ENCODE assay signal across 10 cellular contexts in genomic region chr1:181092056-181092455, GRCh38. TPM values are rescaled to one million over a fixed set of nuclear protein-coding genes. Genes with fewer than 3 reads are reported as not detected.
A peak's percentile ranks its signal among the peaks of the same experiment; 100 is the strongest.
DNase-seq lines count a peak whose midpoint lies in the region; ATAC-seq and TF ChIP-seq lines count a peak whose summit lies in the region.
"Had no signal": no experiment of that assay in that cellular context is flagged by ENCODE, and none has a peak within 500 bp of the region (broad histone marks: within the 10 kb centered on the region; RNA-seq: fewer than 3 reads in every experiment).

No MANE protein-coding gene starts in this region.

- DNase-seq in heart right ventricle (no peak), left ventricle myocardium superior (no peak), foreskin fibroblast (no peak), upper lobe of right lung (no peak), KBM-7 (no peak), NCI-H526 (lab: John Stamatoyannopoulos, UW) (no peak)
- no peak for DNase-seq in activated CD8-positive, alpha-beta T cell treated with anti-CD3 and anti-CD28 coated beads for 36 hours
- DNase-seq: DMS53, NCI-H1694 treated with DMSO at 0.1 percent for 48 hours had no signal

- H3K36me3 ChIP-seq in heart right ventricle (peaks cover 0 to 27% (median 0%) of the 10 kb centered on the region in 9 donors), upper lobe of right lung (peaks cover 11% of the 10 kb centered on the region)

- no peaks in the 10 kb centered on the region for H3K9me3 Mint-ChIP-seq in activated CD8-positive, alpha-beta T cell treated with anti-CD3 and anti-CD28 coated beads for 36 hours

- ATAC-seq in heart right ventricle = no peak
- no peak for ATAC-seq in left ventricle myocardium superior
- ATAC-seq in activated CD8-positive, alpha-beta T cell treated with anti-CD3 and anti-CD28 coated beads for 36 hours = no peak
- ATAC-seq in upper lobe of right lung = no peak
- no peak for ATAC-seq in GM19035 (IDR thresholded peaks at IDR 0.05; ENCODE audit: unreplicated experiment)

- H3K27ac ChIP-seq in heart right ventricle (peak overlapping the region in 5 of 10 donors; percentile 92 to 96 (median 95)), upper lobe of right lung (no peak overlapping the region)

- no peaks in the 10 kb centered on the region for H3K27me3 Mint-ChIP-seq in activated CD8-positive, alpha-beta T cell treated with anti-CD3 and anti-CD28 coated beads for 36 hours

- CTCF ChIA-PET in activated CD8-positive, alpha-beta T cell treated with anti-CD3 and anti-CD28 coated beads for 36 hours (lab: Charles Lee) = interaction anchor here (1.2 to 12.2 kb wide), 4 partner anchors 12 to 50 kb away, joined by 3 to 179 read pairs (median 21); no protein-coding TSS in a partner anchor

- H3K27ac Mint-ChIP-seq in activated CD8-positive, alpha-beta T cell treated with anti-CD3 and anti-CD28 coated beads for 36 hours = peak overlapping the region; percentile 21

- peak overlapping the region in 7 of 10 donors; percentile 65 to 89 (median 83) for H3K4me3 ChIP-seq in heart right ventricle
- peak overlapping the region; percentile 97 for H3K4me3 ChIP-seq in foreskin fibroblast (ENCODE audit: low read depth in 1 of 2, low read length in 2 of 2)
- H3K4me3 ChIP-seq in upper lobe of right lung = peak overlapping the region; percentile 88

- H3K4me1 ChIP-seq in heart right ventricle = peaks cover 3 to 77% (median 72%) of the 10 kb centered on the region in 9 donors
- peaks cover 39% of the 10 kb centered on the region for H3K4me1 ChIP-seq in upper lobe of right lung

- H3K27me3 ChIP-seq in heart right ventricle (no peaks in the 10 kb centered on the region), upper lobe of right lung (no peaks in the 10 kb centered on the region)

- H3K9me3 ChIP-seq in heart right ventricle (no peaks in the 10 kb centered on the region), upper lobe of right lung (no peaks in the 10 kb centered on the region)

- peak overlapping the region; percentile 100 for H3K4me3 Mint-ChIP-seq in activated CD8-positive, alpha-beta T cell treated with anti-CD3 and anti-CD28 coated beads for 36 hours

- intact Hi-C loops in heart right ventricle (cut with DNase I) = no loop called here
- intact Hi-C loops in left ventricle myocardium superior (cut with micrococcal nuclease) = no loop called here
- intact Hi-C loops in activated CD8-positive, alpha-beta T cell treated with anti-CD3 and anti-CD28 coated beads for 36 hours (cut with micrococcal nuclease) = no loop called here
- intact Hi-C loops in upper lobe of right lung (cut with DNase I) = loop anchor here (5.0 kb wide), 1 partner anchor 50 kb away; no protein-coding TSS in a partner anchor

- POLR2A ChIA-PET in activated CD8-positive, alpha-beta T cell treated with anti-CD3 and anti-CD28 coated beads for 36 hours (lab: Charles Lee) = interaction anchor here (0.6 to 8.6 kb wide), 6 partner anchors 12 to 70 kb away, joined by 3 to 209 read pairs (median 6); partner anchors contain the start of gene MR1

- in situ Hi-C loops in KBM-7 (cut with MboI; ENCODE audit: low pct_unique_long_range_greater_than_20kb, low sequenced_read_pairs) = loop anchor here (10.0 kb wide), 1 partner anchor 53 kb away; no protein-coding TSS in a partner anchor

- TF ChIP-seq CTCF in heart right ventricle (IDR thresholded peaks at IDR 0.05) (no peak), foreskin fibroblast (IDR thresholded peaks at IDR 0.05; ENCODE audit: low read depth, low read length) (no peak), upper lobe of right lung (IDR thresholded peaks at IDR 0.05) (no peak)
- no peak for TF ChIP-seq CTCF in activated CD8-positive, alpha-beta T cell treated with anti-CD3 and anti-CD28 coated beads for 36 hours (IDR thresholded peaks at IDR 0.05)

- peaks cover 58% of the 10 kb centered on the region for H3K36me3 Mint-ChIP-seq in activated CD8-positive, alpha-beta T cell treated with anti-CD3 and anti-CD28 coated beads for 36 hours (ENCODE audit: low read depth)

- WGBS in heart right ventricle, 2 donors = 51 to 68% methylated on average over 2 of the region's 2 CpGs

- H3K4me1 Mint-ChIP-seq in activated CD8-positive, alpha-beta T cell treated with anti-CD3 and anti-CD28 coated beads for 36 hours (ENCODE audit: low read depth) = peaks cover 48% of the 10 kb centered on the region

RNA-seq across cellular contexts. Expression of gene IER5, which starts 3.6 kb away (rescaled TPM):
- total RNA-seq in heart right ventricle (10 to 100 TPM; 10.7 to 87.5 (median 18.7) TPM), left ventricle myocardium superior (15.9 TPM), upper lobe of right lung (32.0 TPM)
- polyA plus RNA-seq in heart right ventricle = 10 to 100 TPM; 16.3 to 21.7 TPM
- 10 to 100 TPM; 39.8 to 41.3 TPM for total RNA-seq in activated CD8-positive, alpha-beta T cell treated with anti-CD3 and anti-CD28 coated beads for 36 hours

RNA-seq across cellular contexts. Expression of gene MR1, which starts 58.3 kb away (rescaled TPM):
- total RNA-seq in heart right ventricle = 1 to 10 TPM; 1.8 to 8.2 (median 3.2) TPM
- 1 to 10 TPM in 1 of 2 donors, under 1 TPM in 1; 0.88 to 2.1 TPM for polyA plus RNA-seq in heart right ventricle
- 3.4 TPM for total RNA-seq in left ventricle myocardium superior
- 10 to 100 TPM; 15.7 to 16.7 TPM for total RNA-seq in activated CD8-positive, alpha-beta T cell treated with anti-CD3 and anti-CD28 coated beads for 36 hours
- 45.0 TPM for total RNA-seq in upper lobe of right lung
